8 cellular contexts compared by ENCODE assay signal in genomic region chr16:30761427-30761927, GRCh38. TPM values are rescaled to one million over a fixed set of nuclear protein-coding genes. Genes with fewer than 3 reads are reported as not detected.
A peak's percentile ranks its signal among the peaks of the same experiment; 100 is the strongest.
DNase-seq lines count a peak whose midpoint lies in the region; ATAC-seq, FAIRE-seq and TF ChIP-seq lines count a peak whose summit lies in the region.

No MANE protein-coding gene starts in this region.

- peaks cover 10% of the 10 kb centered on the region for H3K4me1 ChIP-seq in ACC112 (ENCODE audit: control insufficient read depth, insufficient read depth, low read length, unreplicated experiment)
- peaks cover 26% of the 10 kb centered on the region for H3K4me1 ChIP-seq in psoas muscle

- H3K9me3 ChIP-seq in psoas muscle = no peaks in the 10 kb centered on the region

- peak overlapping the region; percentile 82 for H3K27ac Mint-ChIP-seq in activated T-helper 1 cell treated with anti-CD3 and anti-CD28 coated beads, Interleukin-12 subunit alpha, Interleukin-12 subunit beta, Interleukin-2, Interleukin-4 antibody, amounts not matched to agents 30 ng/mL and 10 ng/mL and 1 ng/mL, durations not matched to agents 14 hours and 24 hours and 36 hours

- WGBS in psoas muscle, 3 donors = 0 to 1% (median 0%) methylated on average over 58 to 64 of the region's 64 CpGs

- peak overlapping the region; percentile 92 for H2AFZ ChIP-seq in ACC112 (ENCODE audit: low read length, unreplicated experiment)

- no peaks in the 10 kb centered on the region for H3K27me3 Mint-ChIP-seq in activated T-helper 1 cell treated with anti-CD3 and anti-CD28 coated beads, Interleukin-12 subunit alpha, Interleukin-12 subunit beta, Interleukin-2, Interleukin-4 antibody, amounts not matched to agents 30 ng/mL and 10 ng/mL and 1 ng/mL, durations not matched to agents 14 hours and 24 hours and 36 hours (ENCODE audit: insufficient read depth)

- peak overlapping the region; percentile 93 for H3K4me3 Mint-ChIP-seq in activated T-helper 1 cell treated with anti-CD3 and anti-CD28 coated beads, Interleukin-12 subunit alpha, Interleukin-12 subunit beta, Interleukin-2, Interleukin-4 antibody, amounts not matched to agents 30 ng/mL and 10 ng/mL and 1 ng/mL, durations not matched to agents 14 hours and 24 hours and 36 hours

- peaks cover 23% of the 10 kb centered on the region for H3K36me3 Mint-ChIP-seq in activated T-helper 1 cell treated with anti-CD3 and anti-CD28 coated beads, Interleukin-12 subunit alpha, Interleukin-12 subunit beta, Interleukin-2, Interleukin-4 antibody, amounts not matched to agents 30 ng/mL and 10 ng/mL and 1 ng/mL, durations not matched to agents 14 hours and 24 hours and 36 hours (ENCODE audit: low read depth)

- ATAC-seq in GM18868 (IDR thresholded peaks at IDR 0.05; ENCODE audit: unreplicated experiment) (peak; percentile 27), HG03135 (IDR thresholded peaks at IDR 0.05; ENCODE audit: unreplicated experiment) (peak; percentile 24), psoas muscle (peak; percentile 7 to 37 (median 28))

- H3K79me2 ChIP-seq in ACC112 (ENCODE audit: control insufficient read depth, insufficient read depth, low read length, unreplicated experiment) = peaks cover 22% of the 10 kb centered on the region

- no peaks in the 10 kb centered on the region for H3K9me3 Mint-ChIP-seq in activated T-helper 1 cell treated with anti-CD3 and anti-CD28 coated beads, Interleukin-12 subunit alpha, Interleukin-12 subunit beta, Interleukin-2, Interleukin-4 antibody, amounts not matched to agents 30 ng/mL and 10 ng/mL and 1 ng/mL, durations not matched to agents 14 hours and 24 hours and 36 hours

- H3K27ac ChIP-seq in ACC112 (ENCODE audit: low read depth, low read length) = peak overlapping the region; percentile 55
- peak overlapping the region; percentile 93 for H3K27ac ChIP-seq in psoas muscle

- H3K27me3 ChIP-seq in ACC112 (ENCODE audit: insufficient read depth, low read length) (no peaks in the 10 kb centered on the region), psoas muscle (ENCODE audit: insufficient read depth in 3 of 3, low read length in 2 of 3) (no peaks in the 10 kb centered on the region)

- H3K4me3 ChIP-seq in ACC112 (ENCODE audit: low read depth, low read length) = peak overlapping the region; percentile 99
- peak overlapping the region; percentile 97 for H3K4me3 ChIP-seq in psoas muscle

- peaks cover 18% of the 10 kb centered on the region; the same call in 1 of the 2 replicates for H3K36me3 ChIP-seq in ACC112 (ENCODE audit: insufficient read depth, low read length)
- peaks cover 9 to 60% of the 10 kb centered on the region in 2 donors for H3K36me3 ChIP-seq in psoas muscle (ENCODE audit: insufficient read depth in 1 of 2, low read depth in 1 of 2)

- intact Hi-C loops in activated T-helper 1 cell treated with anti-CD3 and anti-CD28 coated beads, Interleukin-12 subunit alpha, Interleukin-12 subunit beta, Interleukin-2, Interleukin-4 antibody, amounts not matched to agents 30 ng/mL and 10 ng/mL and 1 ng/mL, durations not matched to agents 14 hours and 24 hours and 36 hours (cut with micrococcal nuclease) = loop anchor here (5.0 kb wide), 2 partner anchors 136 to 311 kb away; partner anchors contain the start of genes CTF1, ZNF646 and ZNF668
- intact Hi-C loops in head of caudate nucleus (cut with DNase I) (no loop called here), psoas muscle (cut with DNase I) (no loop called here)

- FAIRE-seq in frontal cortex (lab: Jason Lieb, UNC) = no peak

- no peak for TF ChIP-seq CTCF in psoas muscle (IDR thresholded peaks at IDR 0.05)

- peak; percentile 67 for DNase-seq in OCI-M1 (lab: John Stamatoyannopoulos, UW)
- DNase-seq in activated T-helper 1 cell treated with anti-CD3 and anti-CD28 coated beads, Interleukin-12 subunit alpha, Interleukin-12 subunit beta, Interleukin-2, Interleukin-4 antibody, amounts not matched to agents 30 ng/mL and 10 ng/mL and 1 ng/mL, durations not matched to agents 14 hours and 24 hours and 36 hours (ENCODE audit: low spot score) = peak; percentile 17
- DNase-seq in head of caudate nucleus = peak in 26 of 42 donors; percentile 11 to 59 (median 35)
- peak; percentile 46 to 65 for DNase-seq in psoas muscle
- DNase-seq in frontal cortex (ENCODE audit: low spot score in 2 of 2) = no peak

- H3K4me1 Mint-ChIP-seq in activated T-helper 1 cell treated with anti-CD3 and anti-CD28 coated beads, Interleukin-12 subunit alpha, Interleukin-12 subunit beta, Interleukin-2, Interleukin-4 antibody, amounts not matched to agents 30 ng/mL and 10 ng/mL and 1 ng/mL, durations not matched to agents 14 hours and 24 hours and 36 hours (ENCODE audit: low read depth) = peaks cover 28% of the 10 kb centered on the region

RNA-seq across cellular contexts. Expression of gene CFAP119, which starts 0.4 kb away (rescaled TPM):
- total RNA-seq in activated T-helper 1 cell treated with anti-CD3 and anti-CD28 coated beads, Interleukin-12 subunit alpha, Interleukin-12 subunit beta, Interleukin-2, Interleukin-4 antibody, amounts not matched to agents 30 ng/mL and 10 ng/mL and 1 ng/mL, durations not matched to agents 14 hours and 24 hours and 36 hours = 4.4 and 5.6 TPM in 2 replicates
- 1 to 10 TPM in 1 of 4 donors, under 1 TPM in 3; 0.52 to 2.4 (median 0.78) TPM for total RNA-seq in psoas muscle
- 1 to 10 TPM in 1 of 3 donors, under 1 TPM in 2; 0.48 to 3.0 (median 0.63) TPM for polyA plus RNA-seq in psoas muscle
- 3.3 TPM for total RNA-seq in frontal cortex

RNA-seq across cellular contexts. Expression of gene RNF40, which starts 0.6 kb away (rescaled TPM):
- 98.2 and 98.5 TPM in 2 replicates for total RNA-seq in activated T-helper 1 cell treated with anti-CD3 and anti-CD28 coated beads, Interleukin-12 subunit alpha, Interleukin-12 subunit beta, Interleukin-2, Interleukin-4 antibody, amounts not matched to agents 30 ng/mL and 10 ng/mL and 1 ng/mL, durations not matched to agents 14 hours and 24 hours and 36 hours
- total RNA-seq in psoas muscle (10 to 100 TPM; 26.8 to 49.1 (median 36.5) TPM), frontal cortex (90.1 TPM)
- polyA plus RNA-seq in psoas muscle = 10 to 100 TPM; 29.1 to 42.2 (median 33.2) TPM

RNA-seq across cellular contexts. Expression of gene PHKG2, which starts 13.3 kb away (rescaled TPM):
- 42.4 and 43.6 TPM in 2 replicates for total RNA-seq in activated T-helper 1 cell treated with anti-CD3 and anti-CD28 coated beads, Interleukin-12 subunit alpha, Interleukin-12 subunit beta, Interleukin-2, Interleukin-4 antibody, amounts not matched to agents 30 ng/mL and 10 ng/mL and 1 ng/mL, durations not matched to agents 14 hours and 24 hours and 36 hours
- total RNA-seq in psoas muscle = 10 to 100 TPM; 10.1 to 13.5 (median 12.9) TPM
- 10 to 100 TPM; 13.2 to 21.3 (median 13.8) TPM for polyA plus RNA-seq in psoas muscle
- total RNA-seq in frontal cortex = 8.6 TPM

RNA-seq across cellular contexts. Expression of gene ZNF629, which starts 25.5 kb away (rescaled TPM):
- total RNA-seq in activated T-helper 1 cell treated with anti-CD3 and anti-CD28 coated beads, Interleukin-12 subunit alpha, Interleukin-12 subunit beta, Interleukin-2, Interleukin-4 antibody, amounts not matched to agents 30 ng/mL and 10 ng/mL and 1 ng/mL, durations not matched to agents 14 hours and 24 hours and 36 hours = 2.7 and 3.2 TPM in 2 replicates
- total RNA-seq in psoas muscle = 10 to 100 TPM in 3 of 4 donors, 1 to 10 TPM in 1; 5.3 to 15.9 (median 13.1) TPM
- 1 to 10 TPM; 1.5 to 7.8 (median 4.4) TPM for polyA plus RNA-seq in psoas muscle
- total RNA-seq in frontal cortex = 11.4 TPM

Comparison
In these comparisons a context has a peak if more than half of its experiments do, and no peak if none do; other contexts are left out.
1. DNase-seq: peak in OCI-M1 (single experiment), activated T-helper 1 cell treated with anti-CD3 and anti-CD28 coated beads, Interleukin-12 subunit alpha, Interleukin-12 subunit beta, Interleukin-2, Interleukin-4 antibody, amounts not matched to agents 30 ng/mL and 10 ng/mL and 1 ng/mL, durations not matched to agents 14 hours and 24 hours and 36 hours (single experiment), head of caudate nucleus (26 of 42) and psoas muscle (2 of 2); none in frontal cortex (0 of 2).
2. Peak in every context shown above with its lines, with median percentiles within 50 percentile points of each other: ATAC-seq.